In genomic region chr15:90942354-90943120, GRCh38 we compare ENCODE assay signal across 8 cellular contexts. TPM values are rescaled to one million over a fixed set of nuclear protein-coding genes. Genes with fewer than 3 reads are reported as not detected.
"Had no signal": no experiment of that assay in that cellular context is flagged by ENCODE, and none has a peak within 500 bp of the region (broad histone marks: within the 10 kb centered on the region; RNA-seq: fewer than 3 reads in every experiment).

No MANE protein-coding gene starts in this region.

- H3K9ac ChIP-seq: GM23248 had no signal

- H3K27ac Mint-ChIP-seq: HFFc6 had no signal

- H3K4me1 ChIP-seq: HAP-1 had no signal

- DNase-seq: GM23248, GOT3, HFFc6 had no signal

- H3K27ac ChIP-seq: GM23248 had no signal

- H2AFZ ChIP-seq: GM23248 had no signal

- H3K9me3 ChIP-seq: HAP-1 had no signal

- ATAC-seq: HCT116 had no signal

- FAIRE-seq: HTR-8/SVneo had no signal

- H3K36me3 Mint-ChIP-seq: IgD-negative memory B cell had no signal

- H3K4me3 ChIP-seq: GM23248, HAP-1 had no signal

- H3K27me3 Mint-ChIP-seq: IgD-negative memory B cell had no signal

- H3K4me1 Mint-ChIP-seq: IgD-negative memory B cell had no signal

- H3K9me3 Mint-ChIP-seq: HFFc6, IgD-negative memory B cell had no signal

- H3K4me3 Mint-ChIP-seq: HFFc6, IgD-negative memory B cell had no signal

RNA-seq across cellular contexts. Expression of gene RCCD1, which starts 12.1 kb away (rescaled TPM):
- total RNA-seq: H4 had no signal
